Comparison of ENCODE assay signal across 33 cellular contexts in the genomic region with DNA sequence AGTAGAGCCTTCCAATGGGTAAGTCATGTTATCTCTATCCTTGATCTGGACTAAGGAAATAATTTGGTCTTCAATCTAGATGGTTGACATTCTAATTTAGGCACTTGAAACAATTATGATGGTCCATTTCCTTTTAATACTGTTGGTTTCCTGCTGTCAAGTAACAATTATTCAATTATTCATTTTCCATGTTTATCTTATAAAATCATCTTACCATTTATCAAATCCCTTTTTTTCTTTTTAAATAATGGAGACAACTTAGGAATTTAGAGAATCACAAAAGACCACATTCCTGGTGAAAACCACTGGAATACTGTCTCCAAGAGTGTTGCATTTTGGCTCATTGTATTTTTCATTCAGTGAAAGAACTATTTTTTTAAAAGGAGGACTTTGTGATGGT.
"Had no signal": no experiment of that assay in that cellular context is flagged by ENCODE, and none has a peak within 500 bp of the region (broad histone marks: within the 10 kb centered on the region; RNA-seq: fewer than 3 reads in every experiment).

No MANE protein-coding gene starts in this region.

- H3K4me1 Mint-ChIP-seq: activated CD4-positive, alpha-beta memory T cell treated with anti-CD3 and anti-CD28 coated beads, Interleukin-2, amount 10 ng/mL, durations not matched to agents 7 days and 5 days; activated naive CD4-positive, alpha-beta T cell treated with anti-CD3 and anti-CD28 coated beads, Interleukin-2, amount 50 U/mL, for 24 hours; activated naive CD8-positive, alpha-beta T cell treated with anti-CD3 and anti-CD28 coated beads, Interleukin-2, amount 10 ng/mL, durations not matched to agents 7 days and 5 days; activated T-helper 17 cell treated with anti-CD3 and anti-CD28 coated beads, Interleukin-2, amount 50 U/mL, for 72 hours had no signal

- H3K27me3 Mint-ChIP-seq: activated CD4-positive, alpha-beta memory T cell treated with anti-CD3 and anti-CD28 coated beads, Interleukin-2, amount 10 ng/mL, durations not matched to agents 7 days and 5 days; activated naive CD4-positive, alpha-beta T cell treated with anti-CD3 and anti-CD28 coated beads, Interleukin-2, amount 50 U/mL, for 24 hours; activated naive CD8-positive, alpha-beta T cell treated with anti-CD3 and anti-CD28 coated beads, Interleukin-2, amount 10 ng/mL, durations not matched to agents 7 days and 5 days; activated T-helper 17 cell treated with anti-CD3 and anti-CD28 coated beads, Interleukin-2, amount 50 U/mL, for 72 hours had no signal

- H3K4me1 ChIP-seq: ascending aorta, Peyer's patch had no signal

- H3K27ac ChIP-seq: ascending aorta, brain microvascular endothelial cell, Peyer's patch, RWPE1, WERI-Rb-1 had no signal

- H3K9me3 Mint-ChIP-seq: activated CD4-positive, alpha-beta memory T cell treated with anti-CD3 and anti-CD28 coated beads, Interleukin-2, amount 10 ng/mL, durations not matched to agents 7 days and 5 days; activated naive CD4-positive, alpha-beta T cell treated with anti-CD3 and anti-CD28 coated beads, Interleukin-2, amount 50 U/mL, for 24 hours; activated naive CD8-positive, alpha-beta T cell treated with anti-CD3 and anti-CD28 coated beads, Interleukin-2, amount 10 ng/mL, durations not matched to agents 7 days and 5 days; activated T-cell treated with anti-CD3 and anti-CD28 coated beads, Interleukin-2, amount 50 U/mL, for 72 hours; activated T-helper 17 cell treated with anti-CD3 and anti-CD28 coated beads, Interleukin-2, amount 50 U/mL, for 72 hours had no signal

- H3K36me3 Mint-ChIP-seq: activated naive CD4-positive, alpha-beta T cell treated with anti-CD3 and anti-CD28 coated beads, Interleukin-2, amount 50 U/mL, for 24 hours; activated naive CD8-positive, alpha-beta T cell treated with anti-CD3 and anti-CD28 coated beads, Interleukin-2, amount 10 ng/mL, durations not matched to agents 7 days and 5 days had no signal

- DNase-seq: activated CD4-positive, alpha-beta memory T cell treated with anti-CD3 and anti-CD28 coated beads, Interleukin-2, amount 10 ng/mL, durations not matched to agents 7 days and 5 days; activated CD4-positive, alpha-beta T cell treated with anti-CD3 and anti-CD28 coated beads for 1 hour; activated CD4-positive, alpha-beta T cell treated with anti-CD3 and anti-CD28 coated beads for 48 hours; activated CD4-positive, CD25-positive, alpha-beta regulatory T cell; activated effector memory CD4-positive, alpha-beta T cell treated with anti-CD3 and anti-CD28 coated beads, Interleukin-2, amount 50 U/mL, for 16 hours; activated naive CD4-positive, alpha-beta T cell; activated naive CD8-positive, alpha-beta T cell treated with anti-CD3 and anti-CD28 coated beads, Interleukin-2, amount 10 ng/mL, durations not matched to agents 7 days and 5 days; activated T-cell treated with anti-CD3 and anti-CD28 coated beads, Interleukin-2, amount 50 U/mL, for 1 hour; activated T-cell treated with anti-CD3 and anti-CD28 coated beads, Interleukin-2, amount 50 U/mL, for 72 hours; amygdala; brain microvascular endothelial cell; central memory CD4-positive, alpha-beta T cell; NCI-H1092 treated with DMSO at 0.1 percent for 48 hours; NCI-H146; NCI-H187; NCI-H2029 treated with DMSO at 0.1 percent for 48 hours; NCI-H2107; NCI-H345; NCI-H524 treated with DMSO at 0.1 percent for 48 hours; NK-92 treated with Interleukin-12 subunit alpha and Interleukin-12 subunit beta, amount 100 ng/mL, for 24 hours; PC-3; Peyer's patch; SIG-M5; SW 1271; T-helper 1 cell; T-helper 2 cell; T-helper 9 cell; WERI-Rb-1 had no signal

- H3K27me3 ChIP-seq: ascending aorta, brain microvascular endothelial cell, Peyer's patch had no signal

- H3K4me3 Mint-ChIP-seq: activated CD4-positive, alpha-beta memory T cell treated with anti-CD3 and anti-CD28 coated beads, Interleukin-2, amount 10 ng/mL, durations not matched to agents 7 days and 5 days; activated naive CD4-positive, alpha-beta T cell treated with anti-CD3 and anti-CD28 coated beads, Interleukin-2, amount 50 U/mL, for 24 hours; activated naive CD8-positive, alpha-beta T cell treated with anti-CD3 and anti-CD28 coated beads, Interleukin-2, amount 10 ng/mL, durations not matched to agents 7 days and 5 days; activated T-cell treated with anti-CD3 and anti-CD28 coated beads, Interleukin-2, amount 50 U/mL, for 72 hours; activated T-helper 17 cell treated with anti-CD3 and anti-CD28 coated beads, Interleukin-2, amount 50 U/mL, for 72 hours had no signal

- ATAC-seq: activated T-cell treated with anti-CD3 and anti-CD28 coated beads, Interleukin-2, amount 50 U/mL, for 72 hours; activated T-helper 17 cell treated with anti-CD3 and anti-CD28 coated beads, Interleukin-2, amount 50 U/mL, for 72 hours; PC-3; Right ventricle myocardium inferior had no signal

- H3K27ac Mint-ChIP-seq: activated CD4-positive, alpha-beta memory T cell treated with anti-CD3 and anti-CD28 coated beads, Interleukin-2, amount 10 ng/mL, durations not matched to agents 7 days and 5 days; activated naive CD4-positive, alpha-beta T cell treated with anti-CD3 and anti-CD28 coated beads, Interleukin-2, amount 50 U/mL, for 24 hours; activated naive CD8-positive, alpha-beta T cell treated with anti-CD3 and anti-CD28 coated beads, Interleukin-2, amount 10 ng/mL, durations not matched to agents 7 days and 5 days; activated T-cell treated with anti-CD3 and anti-CD28 coated beads, Interleukin-2, amount 50 U/mL, for 72 hours; activated T-helper 17 cell treated with anti-CD3 and anti-CD28 coated beads, Interleukin-2, amount 50 U/mL, for 72 hours had no signal

- H3K36me3 ChIP-seq: ascending aorta, brain microvascular endothelial cell, Peyer's patch, WERI-Rb-1 had no signal

- H3K9me3 ChIP-seq: ascending aorta, Peyer's patch had no signal

- H3K4me3 ChIP-seq: ascending aorta, Peyer's patch had no signal
